In genomic region chr19:17108453-17108784, GRCh38 we compare ENCODE assay signal across 1 cellular context.
TF ChIP-seq lines count a peak whose summit lies in the region.

No MANE protein-coding gene starts in this region.

TF ChIP-seq in GM23338, 12 proteins besides CTCF, POLR2A, EP300 and RAD21 (continued from another document):
- TF ChIP-seq ZNF462 (CRISPR knock-in tag; IDR thresholded peaks at IDR 0.05) (no peak), NANOG (IDR thresholded peaks at IDR 0.05; ENCODE audit: borderline replicate concordance) (no peak), EZH2 (IDR thresholded peaks at IDR 0.05; ENCODE audit: low read depth, unreplicated experiment) (no peak), ZNF114 (CRISPR knock-in tag; IDR thresholded peaks at IDR 0.05) (no peak), ETS1 (IDR thresholded peaks at IDR 0.05) (no peak), POLR2AphosphoS5 (IDR thresholded peaks at IDR 0.05; ENCODE audit: low read depth) (no peak), ZNF331 (CRISPR knock-in tag; IDR thresholded peaks at IDR 0.05; ENCODE audit: low read depth) (no peak)
